In the genomic region with DNA sequence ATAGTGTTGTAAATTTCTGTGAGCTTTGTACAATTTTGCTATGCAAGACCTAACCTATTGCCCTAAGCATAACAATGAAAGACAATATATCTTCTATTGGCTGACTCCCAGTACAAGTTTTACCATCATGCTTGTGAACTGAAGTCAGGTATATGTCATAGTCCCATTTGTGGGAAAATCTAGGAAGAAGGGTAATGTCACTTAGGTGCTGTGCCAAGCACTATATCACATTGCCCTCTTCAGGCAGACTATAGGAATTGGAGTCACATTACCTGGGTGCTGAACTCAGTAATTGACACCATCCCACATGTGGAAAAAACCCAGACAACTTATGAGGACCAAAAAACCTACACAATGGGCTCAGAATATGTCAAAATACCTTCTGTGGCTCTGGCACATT, we compare ENCODE assay signal across 11 cellular contexts.
A peak's percentile ranks its signal among the peaks of the same experiment; 100 is the strongest.
DNase-seq lines count a peak whose midpoint lies in the region; ATAC-seq and TF ChIP-seq lines count a peak whose summit lies in the region.
"Had no signal": no experiment of that assay in that cellular context is flagged by ENCODE, and none has a peak within 500 bp of the region (broad histone marks: within the 10 kb centered on the region; RNA-seq: fewer than 3 reads in every experiment).

No MANE protein-coding gene starts in this region.

- H3K9me3 ChIP-seq in CD4-positive, alpha-beta T cell (ENCODE audit: control insufficient read depth, low read length): no peaks in the 10 kb centered on the region
- no peaks in the 10 kb centered on the region for H3K9me3 ChIP-seq in mesenchymal stem cell (ENCODE audit: control insufficient read depth, low read length)
- H3K9me3 ChIP-seq in tibial artery: no peaks in the 10 kb centered on the region

- no peaks in the 10 kb centered on the region for H3K27me3 ChIP-seq in CD4-positive, alpha-beta T cell (ENCODE audit: control insufficient read depth, insufficient read depth, low read length)
- H3K27me3 ChIP-seq in mesenchymal stem cell (ENCODE audit: control insufficient read depth in 1 of 2, insufficient read depth in 1 of 2, low read length in 2 of 2) (no peaks in the 10 kb centered on the region), tibial artery (no peaks in the 10 kb centered on the region)

- H2AK5ac ChIP-seq in mesenchymal stem cell (ENCODE audit: low read length, severe bottlenecking): no peak overlapping the region

- H3K27ac ChIP-seq in CD4-positive, alpha-beta T cell (ENCODE audit: low read depth, low read length): no peak overlapping the region
- H3K27ac ChIP-seq in mesenchymal stem cell (ENCODE audit: low read length, poor library complexity, severe bottlenecking): no peak overlapping the region
- no peak overlapping the region for H3K27ac ChIP-seq in tibial artery

- no peaks in the 10 kb centered on the region for H3K36me3 Mint-ChIP-seq in CD4-positive, alpha-beta T cell (ENCODE audit: low read depth)
- no peaks in the 10 kb centered on the region for H3K36me3 Mint-ChIP-seq in activated T-helper 17 cell treated with anti-CD3 and anti-CD28 coated beads, Interleukin-2, amount 50 U/mL, for 72 hours (ENCODE audit: low read depth)

- H3K23ac ChIP-seq in mesenchymal stem cell (ENCODE audit: low read length in 2 of 2): no peak overlapping the region

- intact Hi-C loops in CD4-positive, alpha-beta T cell (cut with DNase I, micrococcal nuclease): no loop called here
- intact Hi-C loops in tibial artery (cut with DNase I; ENCODE audit: low total_unique reads): no loop called here

- H2BK12ac ChIP-seq in mesenchymal stem cell (ENCODE audit: low read length in 2 of 2): no peak overlapping the region

- no peak overlapping the region for H3K27ac Mint-ChIP-seq in CD4-positive, alpha-beta T cell
- H3K27ac Mint-ChIP-seq in activated T-helper 17 cell treated with anti-CD3 and anti-CD28 coated beads, Interleukin-2, amount 50 U/mL, for 72 hours: no peak overlapping the region

- TF ChIP-seq CTCF in CD4-positive, alpha-beta T cell (IDR thresholded peaks at IDR 0.05): peak; percentile 13
- TF ChIP-seq CTCF in HFF-Myc (IDR thresholded peaks at IDR 0.05; ENCODE audit: low read depth, low read length, missing control alignments) (peak; percentile 39), tibial artery (IDR thresholded peaks at IDR 0.05) (no peak)

- no peaks in the 10 kb centered on the region for H3K4me1 Mint-ChIP-seq in CD4-positive, alpha-beta T cell (ENCODE audit: low read depth)
- H3K4me1 Mint-ChIP-seq in activated T-helper 17 cell treated with anti-CD3 and anti-CD28 coated beads, Interleukin-2, amount 50 U/mL, for 72 hours: no peaks in the 10 kb centered on the region
- H3K4me1 Mint-ChIP-seq: central memory CD8-positive, alpha-beta T cell had no signal

- H3K9ac ChIP-seq in mesenchymal stem cell (ENCODE audit: low read length): no peak overlapping the region

- H3K4me3 ChIP-seq in HFF-Myc (replicated peaks; ENCODE audit: low read depth, low read length) (no peak overlapping the region), mesenchymal stem cell (ENCODE audit: insufficient read depth in 1 of 2, low read depth in 1 of 2, low read length in 2 of 2) (no peak overlapping the region), tibial artery (no peak overlapping the region)

- H3K4me1 ChIP-seq in mesenchymal stem cell (ENCODE audit: control insufficient read depth, insufficient read depth, low read depth, low read length) (no peaks in the 10 kb centered on the region), tibial artery (no peaks in the 10 kb centered on the region)

- H2AFZ ChIP-seq in mesenchymal stem cell (ENCODE audit: low read depth, low read length): no peak overlapping the region

- H2BK120ac ChIP-seq in mesenchymal stem cell (ENCODE audit: low read depth, low read length): no peak overlapping the region

- H3K4ac ChIP-seq in mesenchymal stem cell (ENCODE audit: low read depth in 1 of 2, low read length in 2 of 2): no peak overlapping the region

- H2BK5ac ChIP-seq in mesenchymal stem cell (ENCODE audit: low read depth, low read length, poor library complexity, severe bottlenecking): no peak overlapping the region

- H3K4me2 ChIP-seq in mesenchymal stem cell (ENCODE audit: low read length, poor library complexity, severe bottlenecking): no peak overlapping the region

- no peaks in the 10 kb centered on the region for H3K27me3 Mint-ChIP-seq in CD4-positive, alpha-beta T cell
- H3K27me3 Mint-ChIP-seq in activated T-helper 17 cell treated with anti-CD3 and anti-CD28 coated beads, Interleukin-2, amount 50 U/mL, for 72 hours: no peaks in the 10 kb centered on the region
- H3K27me3 Mint-ChIP-seq: central memory CD8-positive, alpha-beta T cell had no signal

- H4K8ac ChIP-seq in mesenchymal stem cell (ENCODE audit: low read length): no peak overlapping the region

- DNase-seq in CD4-positive, alpha-beta T cell: no peak
- DNase-seq in HFF-Myc (ENCODE audit: extremely low read depth, low read depth) (peak; percentile 27), mesenchymal stem cell (peak; percentile 33), SHP77 (lab: John Stamatoyannopoulos, UW) (no peak), tibial artery (no peak)
- no peak for DNase-seq in effector CD4-positive, alpha-beta T cell
- DNase-seq: activated gamma-delta T cell, NCI-H187 had no signal

- CTCF ChIA-PET in CD4-positive, alpha-beta T cell (lab: Charles Lee): no interaction called here

- no peaks in the 10 kb centered on the region for H3K79me1 ChIP-seq in mesenchymal stem cell (replicated peaks; ENCODE audit: low read length, poor library complexity, severe bottlenecking)

- no peak for ATAC-seq in CD4-positive, alpha-beta T cell (ENCODE audit: poor library complexity)
- ATAC-seq in activated T-helper 17 cell treated with anti-CD3 and anti-CD28 coated beads, Interleukin-2, amount 50 U/mL, for 72 hours (replicated peaks): peak; percentile 29
- no peak for ATAC-seq in GM19455 (IDR thresholded peaks at IDR 0.05; ENCODE audit: unreplicated experiment)

- no peak overlapping the region for H3K4me3 Mint-ChIP-seq in CD4-positive, alpha-beta T cell
- H3K4me3 Mint-ChIP-seq in activated T-helper 17 cell treated with anti-CD3 and anti-CD28 coated beads, Interleukin-2, amount 50 U/mL, for 72 hours: no peak overlapping the region
- H3K4me3 Mint-ChIP-seq: central memory CD8-positive, alpha-beta T cell had no signal

- H3K18ac ChIP-seq in mesenchymal stem cell (ENCODE audit: low read depth in 1 of 2, low read length in 2 of 2): no peak overlapping the region

- H4K91ac ChIP-seq in mesenchymal stem cell (ENCODE audit: low read length): no peak overlapping the region

- no peaks in the 10 kb centered on the region for H3K9me3 Mint-ChIP-seq in CD4-positive, alpha-beta T cell
- H3K9me3 Mint-ChIP-seq in activated T-helper 17 cell treated with anti-CD3 and anti-CD28 coated beads, Interleukin-2, amount 50 U/mL, for 72 hours: no peaks in the 10 kb centered on the region
- H3K9me3 Mint-ChIP-seq: central memory CD8-positive, alpha-beta T cell had no signal

- no peak overlapping the region for H3K14ac ChIP-seq in mesenchymal stem cell (ENCODE audit: low read length in 2 of 2)

- H3K36me3 ChIP-seq in mesenchymal stem cell (ENCODE audit: control insufficient read depth in 1 of 2, insufficient read depth in 2 of 2, low read depth in 1 of 2, low read length in 2 of 2) (no peaks in the 10 kb centered on the region), tibial artery (no peaks in the 10 kb centered on the region)

- no peak overlapping the region for H2BK15ac ChIP-seq in mesenchymal stem cell (ENCODE audit: low read depth, poor library complexity, severe bottlenecking)

- POLR2A ChIA-PET in CD4-positive, alpha-beta T cell (lab: Charles Lee): no interaction called here

Comparison
In these comparisons a context has a peak if more than half of its experiments do, and no peak if none do; other contexts are left out.
1. DNase-seq: peak in HFF-Myc (single experiment) and mesenchymal stem cell (single experiment); none in CD4-positive, alpha-beta T cell (0 of 10), SHP77 (0 of 2), tibial artery (0 of 2) and effector CD4-positive, alpha-beta T cell (single experiment).
2. CTCF ChIP-seq: peak in CD4-positive, alpha-beta T cell (single experiment) and HFF-Myc (single experiment); none in tibial artery (0 of 2).